Comparison of ENCODE assay signal across 10 cellular contexts in genomic region chr5:16713386-16713928, GRCh38.
A peak's percentile ranks its signal among the peaks of the same experiment; 100 is the strongest.
DNase-seq lines count a peak whose midpoint lies in the region; ATAC-seq and TF ChIP-seq lines count a peak whose summit lies in the region.
"Had no signal": no experiment of that assay in that cellular context is flagged by ENCODE, and none has a peak within 500 bp of the region (broad histone marks: within the 10 kb centered on the region; RNA-seq: fewer than 3 reads in every experiment).

No MANE protein-coding gene starts in this region.

- H3K4me3 Mint-ChIP-seq in HFFc6, result no peak overlapping the region
- H3K4me3 Mint-ChIP-seq: natural killer cell treated with Interleukin-12 subunit alpha and Interleukin-12 subunit beta and Interleukin-15 and Interleukin-18, amount 100 ng/mL, for 72 hours had no signal

- peak overlapping the region; percentile 45 for H3K4me3 ChIP-seq in retinal pigment epithelial cell (ENCODE audit: low read length)

- in situ Hi-C loops in ACHN (cut with HindIII; ENCODE audit: low pct_ligation_motif_present, low pct_unique_long_range_greater_than_20kb, low sequenced_read_pairs), result no loop called here

- peaks cover 45% of the 10 kb centered on the region for H3K36me3 Mint-ChIP-seq in HFFc6 (ENCODE audit: low read depth)
- H3K36me3 Mint-ChIP-seq: natural killer cell treated with Interleukin-12 subunit alpha and Interleukin-12 subunit beta and Interleukin-15 and Interleukin-18, amount 100 ng/mL, for 72 hours had no signal

- H3K4me1 Mint-ChIP-seq in HFFc6 (ENCODE audit: low read depth), result peaks cover 48% of the 10 kb centered on the region

- intact Hi-C loops in left ventricle myocardium superior (cut with micrococcal nuclease), result no loop called here

- peak; percentile 32 for ATAC-seq in left ventricle myocardium superior
- ATAC-seq: natural killer cell treated with Interleukin-12 subunit alpha and Interleukin-12 subunit beta and Interleukin-15 and Interleukin-18, amount 100 ng/mL, for 72 hours had no signal

- H3K27ac ChIP-seq in angular gyrus (ENCODE audit: low read depth, low read length), result peak overlapping the region; percentile 71

- no peak; the same call in 1 of the 2 replicates for TF ChIP-seq CTCF in HFFc6 (IDR thresholded peaks at IDR 0.05)
- TF ChIP-seq CTCF in retinal pigment epithelial cell (conservative IDR thresholded peaks at IDR 0.05; ENCODE audit: low read depth, low read length), result no peak

- DNase-seq in HFFc6 (no peak), left ventricle myocardium superior (no peak), retinal pigment epithelial cell (ENCODE audit: low read depth) (peak; percentile 81), RKO (ENCODE audit: low spot score) (no peak), ACHN (no peak)
- no peak for DNase-seq in stimulated activated naive CD4-positive, alpha-beta T cell (lab: John Stamatoyannopoulos, UW)
- DNase-seq in activated effector memory CD4-positive, alpha-beta T cell treated with Interleukin-2 at 50 U/mL for 16 hours, result no peak
- DNase-seq: activated naive CD4-positive, alpha-beta T cell treated with Interleukin-2 at 50 U/mL for 16 hours had no signal

- H3K27ac Mint-ChIP-seq in HFFc6, result peak overlapping the region; percentile 74
- H3K27ac Mint-ChIP-seq: natural killer cell treated with Interleukin-12 subunit alpha and Interleukin-12 subunit beta and Interleukin-15 and Interleukin-18, amount 100 ng/mL, for 72 hours had no signal

- peaks cover 2% of the 10 kb centered on the region for H3K27me3 Mint-ChIP-seq in HFFc6 (ENCODE audit: insufficient read depth)

- no peaks in the 10 kb centered on the region for H3K9me3 Mint-ChIP-seq in HFFc6
- H3K9me3 Mint-ChIP-seq: natural killer cell treated with Interleukin-12 subunit alpha and Interleukin-12 subunit beta and Interleukin-15 and Interleukin-18, amount 100 ng/mL, for 72 hours had no signal
